In genomic region chr4:8019396-8020365, GRCh38 we compare ENCODE assay signal across 14 cellular contexts.
DNase-seq lines count a peak whose midpoint lies in the region; ATAC-seq and TF ChIP-seq lines count a peak whose summit lies in the region.
"Had no signal": no experiment of that assay in that cellular context is flagged by ENCODE, and none has a peak within 500 bp of the region (broad histone marks: within the 10 kb centered on the region; RNA-seq: fewer than 3 reads in every experiment).

No MANE protein-coding gene starts in this region.

- peaks cover 0 to 33% (median 0%) of the 10 kb centered on the region in 11 experiments; a peak in 6 of 22 replicates for H4K20me1 ChIP-seq in BLaER1 treated with 17β-estradiol and CSF1 and Interleukin-3, amounts not matched to agents 10 nM and 100 nM

- peak overlapping the region; percentile 43 for H3K27ac Mint-ChIP-seq in neural crest cell (ENCODE audit: unreplicated experiment)
- H3K27ac Mint-ChIP-seq in HFFc6: no peak overlapping the region
- H3K27ac Mint-ChIP-seq in activated CD8-positive, alpha-beta memory T cell treated with anti-CD3 and anti-CD28 coated beads, Interleukin-2, amount 10 ng/mL, durations not matched to agents 7 days and 5 days: no peak overlapping the region
- H3K27ac Mint-ChIP-seq: activated naive CD8-positive, alpha-beta T cell treated with anti-CD3 and anti-CD28 coated beads, Interleukin-2, amount 50 U/mL, for 24 hours; B cell; memory B cell had no signal

- H3K9me3 Mint-ChIP-seq in neural crest cell: no peaks in the 10 kb centered on the region
- H3K9me3 Mint-ChIP-seq in HFFc6: no peaks in the 10 kb centered on the region
- no peaks in the 10 kb centered on the region for H3K9me3 Mint-ChIP-seq in activated CD8-positive, alpha-beta memory T cell treated with anti-CD3 and anti-CD28 coated beads, Interleukin-2, amount 10 ng/mL, durations not matched to agents 7 days and 5 days (ENCODE audit: low read depth)
- H3K9me3 Mint-ChIP-seq: activated naive CD8-positive, alpha-beta T cell treated with anti-CD3 and anti-CD28 coated beads, Interleukin-2, amount 50 U/mL, for 24 hours; memory B cell had no signal

- H3K9me3 ChIP-seq in BLaER1 treated with 17β-estradiol and CSF1 and Interleukin-3, amounts not matched to agents 10 nM and 100 nM (replicated peaks in 1 of 11): no peaks in the 10 kb centered on the region
- H3K9me3 ChIP-seq: sigmoid colon, tibial nerve had no signal

- H3K36me3 Mint-ChIP-seq in neural crest cell (ENCODE audit: low read depth) (no peaks in the 10 kb centered on the region), HFFc6 (ENCODE audit: low read depth) (no peaks in the 10 kb centered on the region)
- no peaks in the 10 kb centered on the region for H3K36me3 Mint-ChIP-seq in activated CD8-positive, alpha-beta memory T cell treated with anti-CD3 and anti-CD28 coated beads, Interleukin-2, amount 10 ng/mL, durations not matched to agents 7 days and 5 days
- H3K36me3 Mint-ChIP-seq: memory B cell had no signal

- DNase-seq in NCI-H69 (lab: John Stamatoyannopoulos, UW): peak; percentile 28
- peak; percentile 56 for DNase-seq in epithelial cell of prostate (ENCODE audit: low read depth, low spot score)
- no peak for DNase-seq in neural crest cell (ENCODE audit: low read depth, low spot score)
- no peak for DNase-seq in HFFc6
- DNase-seq in activated CD8-positive, alpha-beta memory T cell treated with anti-CD3 and anti-CD28 coated beads, Interleukin-2, amount 10 ng/mL, durations not matched to agents 7 days and 5 days: no peak
- DNase-seq: activated naive CD8-positive, alpha-beta T cell treated with anti-CD3 and anti-CD28 coated beads, Interleukin-2, amount 50 U/mL, for 24 hours; KBM-7; sigmoid colon had no signal

- no peaks in the 10 kb centered on the region for H3K36me3 ChIP-seq in BLaER1 treated with 17β-estradiol and CSF1 and Interleukin-3, amounts not matched to agents 10 nM and 100 nM
- H3K36me3 ChIP-seq: sigmoid colon, tibial nerve had no signal

- no peaks in the 10 kb centered on the region for H3K27me3 Mint-ChIP-seq in neural crest cell (ENCODE audit: low read depth)
- H3K27me3 Mint-ChIP-seq in HFFc6 (ENCODE audit: insufficient read depth): peaks cover 55% of the 10 kb centered on the region
- peaks cover 8% of the 10 kb centered on the region for H3K27me3 Mint-ChIP-seq in activated CD8-positive, alpha-beta memory T cell treated with anti-CD3 and anti-CD28 coated beads, Interleukin-2, amount 10 ng/mL, durations not matched to agents 7 days and 5 days
- H3K27me3 Mint-ChIP-seq: activated naive CD8-positive, alpha-beta T cell treated with anti-CD3 and anti-CD28 coated beads, Interleukin-2, amount 50 U/mL, for 24 hours had no signal

- H3K4me2 ChIP-seq in BLaER1 treated with 17β-estradiol and CSF1 and Interleukin-3, amounts not matched to agents 10 nM and 100 nM: peak overlapping the region; percentile 22 to 63 (median 54); a peak in 20 of 22 replicates

- TF ChIP-seq CTCF in neural crest cell (conservative IDR thresholded peaks at IDR 0.05) (no peak), HFFc6 (IDR thresholded peaks at IDR 0.05) (no peak)

- H3K4me1 Mint-ChIP-seq in neural crest cell (peaks cover 13% of the 10 kb centered on the region), HFFc6 (ENCODE audit: low read depth) (no peaks in the 10 kb centered on the region)
- peaks cover 3% of the 10 kb centered on the region for H3K4me1 Mint-ChIP-seq in activated CD8-positive, alpha-beta memory T cell treated with anti-CD3 and anti-CD28 coated beads, Interleukin-2, amount 10 ng/mL, durations not matched to agents 7 days and 5 days
- H3K4me1 Mint-ChIP-seq: activated naive CD8-positive, alpha-beta T cell treated with anti-CD3 and anti-CD28 coated beads, Interleukin-2, amount 50 U/mL, for 24 hours; B cell; memory B cell had no signal

- H3K27ac ChIP-seq in BLaER1 treated with 17β-estradiol and CSF1 and Interleukin-3, amounts not matched to agents 10 nM and 100 nM: no peak overlapping the region
- no peak overlapping the region for H3K27ac ChIP-seq in epithelial cell of prostate
- H3K27ac ChIP-seq: sigmoid colon, tibial nerve had no signal

- CTCF ChIA-PET in activated CD8-positive, alpha-beta memory T cell treated with anti-CD3 and anti-CD28 coated beads, Interleukin-2, amount 10 ng/mL, durations not matched to agents 7 days and 5 days (lab: Charles Lee): no interaction called here

- peaks cover 0 to 6% (median 0%) of the 10 kb centered on the region in 11 experiments; a peak in 1 of 22 replicates for H3K27me3 ChIP-seq in BLaER1 treated with 17β-estradiol and CSF1 and Interleukin-3, amounts not matched to agents 10 nM and 100 nM
- H3K27me3 ChIP-seq: sigmoid colon had no signal

- H3K4me3 ChIP-seq in BLaER1 treated with 17β-estradiol and CSF1 and Interleukin-3, amounts not matched to agents 10 nM and 100 nM: no peak overlapping the region
- H3K4me3 ChIP-seq: sigmoid colon, tibial nerve had no signal

- peaks cover 10 to 42% (median 26%) of the 10 kb centered on the region in 10 experiments; a peak in 18 of 20 replicates for H3K4me1 ChIP-seq in BLaER1 treated with 17β-estradiol and CSF1 and Interleukin-3, amounts not matched to agents 10 nM and 100 nM
- H3K4me1 ChIP-seq: sigmoid colon, tibial nerve had no signal

- H3K4me3 Mint-ChIP-seq in neural crest cell: no peak overlapping the region
- no peak overlapping the region for H3K4me3 Mint-ChIP-seq in HFFc6
- H3K4me3 Mint-ChIP-seq in activated CD8-positive, alpha-beta memory T cell treated with anti-CD3 and anti-CD28 coated beads, Interleukin-2, amount 10 ng/mL, durations not matched to agents 7 days and 5 days: no peak overlapping the region
- H3K4me3 Mint-ChIP-seq: activated naive CD8-positive, alpha-beta T cell treated with anti-CD3 and anti-CD28 coated beads, Interleukin-2, amount 50 U/mL, for 24 hours; B cell; memory B cell had no signal

- no peak for ATAC-seq in activated CD8-positive, alpha-beta memory T cell treated with anti-CD3 and anti-CD28 coated beads, Interleukin-2, amount 10 ng/mL, durations not matched to agents 7 days and 5 days
- ATAC-seq in GM21526 (IDR thresholded peaks at IDR 0.05; ENCODE audit: low FRiP score, unreplicated experiment) (no peak), GM18520 (IDR thresholded peaks at IDR 0.05; ENCODE audit: unreplicated experiment) (no peak)
- ATAC-seq: activated naive CD8-positive, alpha-beta T cell treated with anti-CD3 and anti-CD28 coated beads, Interleukin-2, amount 50 U/mL, for 24 hours had no signal

- no peak overlapping the region; a peak in 1 of 22 replicates for H3K9ac ChIP-seq in BLaER1 treated with 17β-estradiol and CSF1 and Interleukin-3, amounts not matched to agents 10 nM and 100 nM

Comparison
In these comparisons a context has a peak if more than half of its experiments do, and no peak if none do; other contexts are left out.
1. DNase-seq: peak in NCI-H69 (single experiment) and epithelial cell of prostate (single experiment); none in neural crest cell (single experiment), HFFc6 (single experiment) and activated CD8-positive, alpha-beta memory T cell treated with anti-CD3 and anti-CD28 coated beads, Interleukin-2, amount 10 ng/mL, durations not matched to agents 7 days and 5 days (single experiment).